Comparison of ENCODE assay signal across 1 cellular context in genomic region chr5:120697670-120698327, GRCh38.
TF ChIP-seq lines count a peak whose summit lies in the region.

No MANE protein-coding gene starts in this region.

TF ChIP-seq in WTC11, 78 proteins besides CTCF, POLR2A, EP300 and RAD21 (continued from another document):
- 0 out of 2 replicates have a peak, but pooled peaks have one; percentile 47 for TF ChIP-seq AFF4 (CRISPR knock-in tag; IDR thresholded peaks at IDR 0.05; ENCODE audit: borderline replicate concordance)
